1 cellular context compared by ENCODE assay signal in the genomic region with DNA sequence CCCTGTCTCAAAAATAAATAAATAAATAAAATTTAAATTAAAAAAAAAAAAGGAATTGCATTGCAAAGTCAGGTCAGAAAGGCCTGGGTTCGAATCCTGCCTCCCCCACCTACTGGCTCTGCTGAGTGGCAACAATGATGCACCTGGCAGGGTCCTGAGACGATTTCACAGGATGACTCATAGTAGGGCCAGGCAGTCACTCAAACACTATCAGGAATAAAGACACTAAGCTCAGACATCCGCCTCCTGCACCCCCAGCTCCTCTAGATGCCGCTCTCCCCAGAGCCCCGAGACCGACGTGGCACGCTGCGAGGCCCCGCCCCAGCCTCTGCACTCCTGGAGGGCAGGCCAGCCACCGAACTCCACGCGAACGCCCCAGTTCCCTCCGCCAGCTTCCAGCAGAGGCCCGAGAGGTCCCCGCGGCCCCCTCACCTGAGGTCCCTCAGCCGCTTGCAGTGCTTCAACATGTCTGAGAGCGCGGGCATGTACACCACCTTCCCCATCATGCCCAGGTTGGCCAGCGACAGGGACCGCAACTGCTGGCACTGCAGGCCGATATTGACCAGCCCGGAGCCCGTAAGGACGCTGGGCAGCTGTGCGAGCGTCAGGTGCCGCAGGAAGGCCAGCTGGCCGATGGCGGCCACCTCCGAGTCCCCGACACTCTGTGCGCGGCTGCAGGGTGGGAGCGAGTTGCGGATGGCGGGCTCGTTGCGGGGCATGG.
TF ChIP-seq lines count a peak whose summit lies in the region.

No MANE protein-coding gene starts in this region.

TF ChIP-seq in K562, 482 proteins besides CTCF, POLR2A, EP300 and RAD21 (continued from another document):
- no peak for TF ChIP-seq JUN (IDR thresholded peaks at IDR 0.05; ENCODE audit: borderline replicate concordance, low read depth, low read length)
- TF ChIP-seq JUN (CRISPR knock-in tag; IDR thresholded peaks at IDR 0.05; ENCODE audit: borderline replicate concordance) = no peak
- no peak for TF ChIP-seq DNMT1 (IDR thresholded peaks at IDR 0.05)
- TF ChIP-seq SMC3 (conservative IDR thresholded peaks at IDR 0.05; ENCODE audit: insufficient read depth, low read depth, low read length) = no peak
- no peak for TF ChIP-seq CLOCK (CRISPR knock-in tag; IDR thresholded peaks at IDR 0.05; ENCODE audit: borderline replicate concordance)
- no peak for TF ChIP-seq EGR1 (conservative IDR thresholded peaks at IDR 0.05)
- no peak for TF ChIP-seq LARP7 (IDR thresholded peaks at IDR 0.05)
- no peak for TF ChIP-seq E2F6 (IDR thresholded peaks at IDR 0.05; ENCODE audit: borderline replicate concordance in 1 of 2, extremely low read depth in 1 of 2, insufficient read depth in 1 of 2, insufficient read length in 1 of 2, low read depth in 1 of 2, low read length in 1 of 2, poor library complexity in 1 of 2, severe bottlenecking in 1 of 2)
- TF ChIP-seq, protein P1, sequence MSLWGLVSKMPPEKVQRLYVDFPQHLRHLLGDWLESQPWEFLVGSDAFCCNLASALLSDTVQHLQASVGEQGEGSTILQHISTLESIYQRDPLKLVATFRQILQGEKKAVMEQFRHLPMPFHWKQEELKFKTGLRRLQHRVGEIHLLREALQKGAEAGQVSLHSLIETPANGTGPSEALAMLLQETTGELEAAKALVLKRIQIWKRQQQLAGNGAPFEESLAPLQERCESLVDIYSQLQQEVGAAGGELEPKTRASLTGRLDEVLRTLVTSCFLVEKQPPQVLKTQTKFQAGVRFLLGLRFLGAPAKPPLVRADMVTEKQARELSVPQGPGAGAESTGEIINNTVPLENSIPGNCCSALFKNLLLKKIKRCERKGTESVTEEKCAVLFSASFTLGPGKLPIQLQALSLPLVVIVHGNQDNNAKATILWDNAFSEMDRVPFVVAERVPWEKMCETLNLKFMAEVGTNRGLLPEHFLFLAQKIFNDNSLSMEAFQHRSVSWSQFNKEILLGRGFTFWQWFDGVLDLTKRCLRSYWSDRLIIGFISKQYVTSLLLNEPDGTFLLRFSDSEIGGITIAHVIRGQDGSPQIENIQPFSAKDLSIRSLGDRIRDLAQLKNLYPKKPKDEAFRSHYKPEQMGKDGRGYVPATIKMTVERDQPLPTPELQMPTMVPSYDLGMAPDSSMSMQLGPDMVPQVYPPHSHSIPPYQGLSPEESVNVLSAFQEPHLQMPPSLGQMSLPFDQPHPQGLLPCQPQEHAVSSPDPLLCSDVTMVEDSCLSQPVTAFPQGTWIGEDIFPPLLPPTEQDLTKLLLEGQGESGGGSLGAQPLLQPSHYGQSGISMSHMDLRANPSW (CRISPR knock-in tag; IDR thresholded peaks at IDR 0.05) = no peak
- no peak for TF ChIP-seq ARHGAP35 (IDR thresholded peaks at IDR 0.05; ENCODE audit: partially characterized antibody)
- no peak for TF ChIP-seq ZNF324 (CRISPR knock-in tag; IDR thresholded peaks at IDR 0.05)
- 0 out of 2 replicates have a peak, but pooled peaks have one; percentile 18 for TF ChIP-seq JUND (IDR thresholded peaks at IDR 0.05; ENCODE audit: borderline replicate concordance, low read depth, low read length)
- TF ChIP-seq JUND (tag; IDR thresholded peaks at IDR 0.05; ENCODE audit: borderline replicate concordance, low read depth, low read length) = no peak
- TF ChIP-seq ZKSCAN1 (IDR thresholded peaks at IDR 0.05; ENCODE audit: low read depth, low read length) = peak; percentile 21; the same call in 1 of the 2 replicates
- TF ChIP-seq, protein P2, sequence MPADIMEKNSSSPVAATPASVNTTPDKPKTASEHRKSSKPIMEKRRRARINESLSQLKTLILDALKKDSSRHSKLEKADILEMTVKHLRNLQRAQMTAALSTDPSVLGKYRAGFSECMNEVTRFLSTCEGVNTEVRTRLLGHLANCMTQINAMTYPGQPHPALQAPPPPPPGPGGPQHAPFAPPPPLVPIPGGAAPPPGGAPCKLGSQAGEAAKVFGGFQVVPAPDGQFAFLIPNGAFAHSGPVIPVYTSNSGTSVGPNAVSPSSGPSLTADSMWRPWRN (IDR thresholded peaks at IDR 0.05; ENCODE audit: low read depth) = no peak
- TF ChIP-seq ELK1 (CRISPR knock-in tag; IDR thresholded peaks at IDR 0.05) = no peak
TF ChIP-seq in K562: peak in this region for 6.
